1 cellular context compared by ENCODE assay signal in the genomic region with DNA sequence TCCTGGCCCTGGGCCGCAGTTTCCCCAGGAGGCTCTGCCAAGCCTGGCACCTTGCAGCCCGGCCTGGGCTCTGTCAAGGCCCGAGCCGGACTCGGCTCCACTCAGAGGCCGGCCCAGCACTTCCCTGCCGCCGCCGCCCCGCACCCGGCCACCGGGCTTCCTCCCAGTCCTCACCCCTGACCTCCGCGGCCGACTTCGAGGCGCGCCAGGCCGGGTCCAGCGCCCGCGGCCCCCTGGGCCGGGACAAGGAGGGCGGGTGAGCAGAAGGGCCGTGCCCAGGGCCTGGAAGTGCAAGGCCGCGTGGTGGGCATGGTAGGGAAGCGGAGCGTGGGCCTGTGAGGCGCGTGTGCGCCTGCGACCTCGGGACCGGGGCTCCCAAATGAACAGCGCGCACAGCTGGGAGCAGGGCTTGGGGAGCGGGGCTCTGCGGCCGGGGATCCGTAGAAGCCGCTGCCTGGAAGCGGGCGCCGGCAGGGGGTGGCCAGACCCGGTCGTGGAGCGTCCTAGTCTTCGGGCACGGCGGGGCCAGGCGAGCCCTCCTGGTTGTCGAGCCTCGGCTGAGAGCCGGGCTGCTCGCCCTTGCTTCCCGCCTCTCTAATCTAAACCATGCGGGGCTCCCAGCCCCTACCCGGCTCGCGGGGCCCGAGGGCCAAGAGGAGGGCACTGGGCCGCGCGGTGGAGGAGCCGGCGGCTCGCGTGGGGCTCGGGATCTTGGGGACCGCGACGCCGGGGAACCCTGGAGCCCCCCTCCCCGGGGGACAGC.
TF ChIP-seq lines count a peak whose summit lies in the region.

No MANE protein-coding gene starts in this region.

TF ChIP-seq in H1, 55 proteins besides CTCF, POLR2A, EP300 and RAD21:
- TF ChIP-seq TAF1 (IDR thresholded peaks at IDR 0.05; ENCODE audit: low read depth, low read length): no peak
- TF ChIP-seq KDM4A (IDR thresholded peaks at IDR 0.05; ENCODE audit: low read depth, low read length, severe bottlenecking): peak; percentile 64
- no peak for TF ChIP-seq PHF8 (conservative IDR thresholded peaks at IDR 0.05; ENCODE audit: low read depth, low read length)
- peak; percentile 17; the same call in 1 of the 2 replicates for TF ChIP-seq MAX (IDR thresholded peaks at IDR 0.05)
- TF ChIP-seq BRCA1 (IDR thresholded peaks at IDR 0.05; ENCODE audit: low read depth, low read length): no peak
- no peak for TF ChIP-seq CBX5 (IDR thresholded peaks at IDR 0.05; ENCODE audit: low read depth, low read length)
- TF ChIP-seq CTBP2 (IDR thresholded peaks at IDR 0.05; ENCODE audit: borderline replicate concordance, insufficient read depth, insufficient read length, low read length): peak; percentile 91
- no peak for TF ChIP-seq CHD1 (IDR thresholded peaks at IDR 0.05; ENCODE audit: low read depth, low read length)
- no peak for TF ChIP-seq RBBP5 (IDR thresholded peaks at IDR 0.05; ENCODE audit: borderline replicate concordance, low read depth, low read length)
- TF ChIP-seq EZH2 (IDR thresholded peaks at IDR 0.05; ENCODE audit: low read depth, low read length, severe bottlenecking): peak; percentile 65
- TF ChIP-seq HDAC2 (IDR thresholded peaks at IDR 0.05; ENCODE audit: borderline replicate concordance in 1 of 2, low read depth in 2 of 2, low read length in 2 of 2): no peak
- no peak for TF ChIP-seq NANOG (IDR thresholded peaks at IDR 0.05; ENCODE audit: insufficient read depth, low read depth, low read length, poor library complexity, severe bottlenecking)
- no peak for TF ChIP-seq JUN (IDR thresholded peaks at IDR 0.05; ENCODE audit: low read depth, low read length)
- TF ChIP-seq KDM1A (IDR thresholded peaks at IDR 0.05; ENCODE audit: borderline replicate concordance, low read length): no peak
- TF ChIP-seq CREB1 (IDR thresholded peaks at IDR 0.05): no peak
- no peak for TF ChIP-seq SIX5 (IDR thresholded peaks at IDR 0.05; ENCODE audit: low read depth, low read length)
- TF ChIP-seq, protein P1, sequence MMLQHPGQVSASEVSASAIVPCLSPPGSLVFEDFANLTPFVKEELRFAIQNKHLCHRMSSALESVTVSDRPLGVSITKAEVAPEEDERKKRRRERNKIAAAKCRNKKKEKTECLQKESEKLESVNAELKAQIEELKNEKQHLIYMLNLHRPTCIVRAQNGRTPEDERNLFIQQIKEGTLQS (IDR thresholded peaks at IDR 0.05; ENCODE audit: insufficient read depth, low read depth, low read length): no peak
- TF ChIP-seq SUZ12 (IDR thresholded peaks at IDR 0.05; ENCODE audit: low read length): peak; percentile 50; the same call in 1 of the 2 replicates
- TF ChIP-seq FOSL1 (IDR thresholded peaks at IDR 0.05; ENCODE audit: insufficient read depth, low read depth, low read length): no peak
- TF ChIP-seq TEAD4 (IDR thresholded peaks at IDR 0.05; ENCODE audit: low read depth, low read length): no peak
- TF ChIP-seq JUND (IDR thresholded peaks at IDR 0.05; ENCODE audit: low read length): no peak
- no peak for TF ChIP-seq ATF2 (IDR thresholded peaks at IDR 0.05; ENCODE audit: low read length)
- TF ChIP-seq CHD2 (IDR thresholded peaks at IDR 0.05; ENCODE audit: low read length): no peak
- no peak for TF ChIP-seq EGR1 (IDR thresholded peaks at IDR 0.05; ENCODE audit: borderline replicate concordance, low read depth, low read length)
- peak; percentile 46 for TF ChIP-seq RNF2 (IDR thresholded peaks at IDR 0.05; ENCODE audit: borderline replicate concordance, low read depth, low read length, missing control alignments, poor library complexity, severe bottlenecking)
- TF ChIP-seq, protein P2, sequence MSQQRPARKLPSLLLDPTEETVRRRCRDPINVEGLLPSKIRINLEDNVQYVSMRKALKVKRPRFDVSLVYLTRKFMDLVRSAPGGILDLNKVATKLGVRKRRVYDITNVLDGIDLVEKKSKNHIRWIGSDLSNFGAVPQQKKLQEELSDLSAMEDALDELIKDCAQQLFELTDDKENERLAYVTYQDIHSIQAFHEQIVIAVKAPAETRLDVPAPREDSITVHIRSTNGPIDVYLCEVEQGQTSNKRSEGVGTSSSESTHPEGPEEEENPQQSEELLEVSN (IDR thresholded peaks at IDR 0.05): peak; percentile 89
